In the genomic region with DNA sequence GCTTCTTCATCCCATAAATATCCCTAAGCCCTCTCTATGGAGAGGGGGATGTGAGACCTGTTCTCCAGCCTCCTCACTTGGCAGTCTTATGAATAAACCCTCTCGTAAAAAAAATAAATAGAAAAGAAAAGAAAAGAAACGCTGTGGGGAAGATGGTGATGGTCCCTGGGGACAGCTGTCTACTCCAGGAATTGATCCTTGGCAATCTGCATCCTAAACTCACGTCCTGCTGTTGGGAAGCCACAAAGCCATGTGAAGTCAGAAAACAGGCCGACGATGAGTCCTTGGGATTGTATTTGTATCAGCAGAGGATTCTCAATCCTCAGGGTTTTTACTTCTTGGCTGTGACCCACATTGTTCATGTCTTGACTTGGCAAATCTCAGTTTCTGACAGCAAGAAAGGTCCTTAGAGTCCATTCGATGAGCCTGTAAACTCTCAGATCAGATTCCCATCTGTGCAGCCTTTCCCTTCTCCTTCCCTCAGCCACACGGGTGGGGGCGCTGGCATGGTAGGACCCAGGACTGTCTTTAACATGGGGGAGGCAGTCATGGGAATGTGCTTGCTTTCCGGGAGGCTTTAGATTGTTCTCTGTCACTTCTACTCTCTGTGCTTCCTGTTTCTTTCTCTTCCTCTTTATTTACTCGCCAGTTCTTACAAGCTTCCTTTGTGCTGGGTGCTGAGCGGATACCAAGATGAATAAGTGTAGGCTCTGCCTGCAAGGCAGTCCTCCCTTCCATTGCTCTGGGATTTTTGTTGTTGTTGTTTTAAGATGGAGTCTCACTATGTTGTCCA, we compare ENCODE assay signal across 11 cellular contexts. TPM values are rescaled to one million over a fixed set of nuclear protein-coding genes. Genes with fewer than 3 reads are reported as not detected.
DNase-seq lines count a peak whose midpoint lies in the region; ATAC-seq, FAIRE-seq and TF ChIP-seq lines count a peak whose summit lies in the region.
"Had no signal": no experiment of that assay in that cellular context is flagged by ENCODE, and none has a peak within 500 bp of the region (broad histone marks: within the 10 kb centered on the region; RNA-seq: fewer than 3 reads in every experiment).

No MANE protein-coding gene starts in this region.

- H3K9me3 ChIP-seq in keratinocyte (ENCODE audit: control insufficient read depth, low read depth, low read length) = no peaks in the 10 kb centered on the region
- no peaks in the 10 kb centered on the region for H3K9me3 ChIP-seq in suprapubic skin

- H3K4me3 ChIP-seq in keratinocyte (ENCODE audit: control insufficient read depth in 2 of 3, extremely low read depth in 1 of 3, insufficient read depth in 2 of 3, low read depth in 1 of 3, low read length in 3 of 3) = no peak overlapping the region
- H3K4me3 ChIP-seq in suprapubic skin = no peak overlapping the region

- H3K4me1 ChIP-seq in keratinocyte (ENCODE audit: control insufficient read depth, extremely low read depth, insufficient read depth, low read length) (peaks cover 60% of the 10 kb centered on the region), suprapubic skin (peaks cover 50% of the 10 kb centered on the region)

- POLR2A ChIA-PET in WTC11 (lab: Charles Lee) = interaction anchor here (1.0 kb wide), 1 partner anchor 24 kb away, joined by 3 read pairs; no protein-coding TSS in a partner anchor

- H3K27ac Mint-ChIP-seq in WTC11 = peak overlapping the region; percentile 84

- CTCF ChIA-PET in WTC11 (lab: Charles Lee) = interaction anchor here (1.0 to 2.1 kb wide), 4 partner anchors 83 to 255 kb away, joined by 3 to 27 read pairs (median 12); no protein-coding TSS in a partner anchor

- WGBS in suprapubic skin = 30% methylated on average over 11 of the region's 11 CpGs

- ATAC-seq in WTC11 = no peak
- ATAC-seq: HCT116 had no signal

- TF ChIP-seq EP300 in suprapubic skin (IDR thresholded peaks at IDR 0.05) = no peak

- H3K9me3 Mint-ChIP-seq in WTC11 = no peaks in the 10 kb centered on the region

- no peaks in the 10 kb centered on the region for H3K9me1 ChIP-seq in keratinocyte (ENCODE audit: control insufficient read depth, extremely low read depth, insufficient read depth, low read length)

- peaks cover 16 to 30% of the 10 kb centered on the region in 2 experiments for H3K36me3 ChIP-seq in keratinocyte (ENCODE audit: control insufficient read depth in 2 of 2, extremely low read depth in 1 of 2, insufficient read depth in 2 of 2, low read length in 2 of 2)
- peaks cover 48% of the 10 kb centered on the region for H3K36me3 ChIP-seq in suprapubic skin

- H3K79me2 ChIP-seq in keratinocyte (ENCODE audit: control insufficient read depth, insufficient read depth, low read length) = no peaks in the 10 kb centered on the region

- dilution Hi-C loops in keratinocyte (cut with MboI; ENCODE audit: extremely low pct_ligation_motif_present, low sequenced_read_pairs) = no loop called here

- no peak overlapping the region for H3K4me3 Mint-ChIP-seq in WTC11

- H3K4me2 ChIP-seq in keratinocyte (ENCODE audit: control insufficient read depth, extremely low read depth, insufficient read depth, low read depth, low read length) = peak overlapping the region; percentile 45

- no peak for TF ChIP-seq CTCF in WTC11 (IDR thresholded peaks at IDR 0.05)
- TF ChIP-seq CTCF in keratinocyte (optimal IDR thresholded peaks at IDR 0.05 in 1 of 3, IDR thresholded peaks at IDR 0.05 in 1 of 3, conservative IDR thresholded peaks at IDR 0.05 in 1 of 3; ENCODE audit: extremely low read depth in 1 of 3, insufficient read depth in 2 of 3, low read length in 3 of 3) = peak in 1 of 3 experiments; percentile 32
- no peak for TF ChIP-seq CTCF in suprapubic skin (IDR thresholded peaks at IDR 0.05)

- no peaks in the 10 kb centered on the region for H3K27me3 Mint-ChIP-seq in WTC11 (ENCODE audit: low read depth)

- H4K20me1 ChIP-seq in keratinocyte (ENCODE audit: control insufficient read depth, extremely low read depth, insufficient read depth, low read length) = no peaks in the 10 kb centered on the region

- DNase-seq in NCI-H82 (lab: John Stamatoyannopoulos, UW) (peak; percentile 22), NCI-H82 treated with DMSO at 0.1 percent for 48 hours (lab: John Stamatoyannopoulos, UW; ENCODE audit: unreplicated experiment) (no peak), WTC11 (ENCODE audit: low spot score) (no peak), keratinocyte (ENCODE audit: low read depth, low spot score) (no peak), suprapubic skin (ENCODE audit: low spot score in 2 of 2) (no peak), NCI-H774 (lab: John Stamatoyannopoulos, UW) (no peak), epidermal melanocyte (ENCODE audit: insufficient read length, low spot score) (no peak), HT-29 (ENCODE audit: low spot score) (no peak)
- DNase-seq: NCI-H510A had no signal

- peaks cover 37% of the 10 kb centered on the region for H3K36me3 Mint-ChIP-seq in WTC11

- no peak overlapping the region for H2AFZ ChIP-seq in keratinocyte (ENCODE audit: control insufficient read depth, low read length)

- H3K27me3 ChIP-seq in keratinocyte (ENCODE audit: control insufficient read depth, extremely low read depth, insufficient read depth, low read length) (no peaks in the 10 kb centered on the region), suprapubic skin (no peaks in the 10 kb centered on the region)

- H3K27ac ChIP-seq in keratinocyte (ENCODE audit: control insufficient read depth, insufficient read depth, low read length) = peak overlapping the region; percentile 83
- H3K27ac ChIP-seq in suprapubic skin = peak overlapping the region; percentile 58
- H3K27ac ChIP-seq: 22Rv1 had no signal

- H3K4me1 Mint-ChIP-seq in WTC11 = peaks cover 33% of the 10 kb centered on the region

- FAIRE-seq in keratinocyte (lab: Jason Lieb, UNC) = peak; percentile 48

- no peak for TF ChIP-seq POLR2A in suprapubic skin (IDR thresholded peaks at IDR 0.05)

- peak overlapping the region; percentile 29 for H3K9ac ChIP-seq in keratinocyte (ENCODE audit: control insufficient read depth, extremely low read depth, insufficient read depth, low read length)

TF ChIP-seq in WTC11, 78 proteins besides CTCF, POLR2A, EP300 and RAD21 (continues in another document):
- TF ChIP-seq, protein P1, sequence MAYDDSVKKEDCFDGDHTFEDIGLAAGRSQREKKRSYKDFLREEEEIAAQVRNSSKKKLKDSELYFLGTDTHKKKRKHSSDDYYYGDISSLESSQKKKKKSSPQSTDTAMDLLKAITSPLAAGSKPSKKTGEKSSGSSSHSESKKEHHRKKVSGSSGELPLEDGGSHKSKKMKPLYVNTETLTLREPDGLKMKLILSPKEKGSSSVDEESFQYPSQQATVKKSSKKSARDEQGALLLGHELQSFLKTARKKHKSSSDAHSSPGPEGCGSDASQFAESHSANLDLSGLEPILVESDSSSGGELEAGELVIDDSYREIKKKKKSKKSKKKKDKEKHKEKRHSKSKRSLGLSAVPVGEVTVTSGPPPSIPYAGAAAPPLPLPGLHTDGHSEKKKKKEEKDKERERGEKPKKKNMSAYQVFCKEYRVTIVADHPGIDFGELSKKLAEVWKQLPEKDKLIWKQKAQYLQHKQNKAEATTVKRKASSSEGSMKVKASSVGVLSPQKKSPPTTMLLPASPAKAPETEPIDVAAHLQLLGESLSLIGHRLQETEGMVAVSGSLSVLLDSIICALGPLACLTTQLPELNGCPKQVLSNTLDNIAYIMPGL (CRISPR knock-in tag; IDR thresholded peaks at IDR 0.05) = no peak
- TF ChIP-seq, protein P2, sequence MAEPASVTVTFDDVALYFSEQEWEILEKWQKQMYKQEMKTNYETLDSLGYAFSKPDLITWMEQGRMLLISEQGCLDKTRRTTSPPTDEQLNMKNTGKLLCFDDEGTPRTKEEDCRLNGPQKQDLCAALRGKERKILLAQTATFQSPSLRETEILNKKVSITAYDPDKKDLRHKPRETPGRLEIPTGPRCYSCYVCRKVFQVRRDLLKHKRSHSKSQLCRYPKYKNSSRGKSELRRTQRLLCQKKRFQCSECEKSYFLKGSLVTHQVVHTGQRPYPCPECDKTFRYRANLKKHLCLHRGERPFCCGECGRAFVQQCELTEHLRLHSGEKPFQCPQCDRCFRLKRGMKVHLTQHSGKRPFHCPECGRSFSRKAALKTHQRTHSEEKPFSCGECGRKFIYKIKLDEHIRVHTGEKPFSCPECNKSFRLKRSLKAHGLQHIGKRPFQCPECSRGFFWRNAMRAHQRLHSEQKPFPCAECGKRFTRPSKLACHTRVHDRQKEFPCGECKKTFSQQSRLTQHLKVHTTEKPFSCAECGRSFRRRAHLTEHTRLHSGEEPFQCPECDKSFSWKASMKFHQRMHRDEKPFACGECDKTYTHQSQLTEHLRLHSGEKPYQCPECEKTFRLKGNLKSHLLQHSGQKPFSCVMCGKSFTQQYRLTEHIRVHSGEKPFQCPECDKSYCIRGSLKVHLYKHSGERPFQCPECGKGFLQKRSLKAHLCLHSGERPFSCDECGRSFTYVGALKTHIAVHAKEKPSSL (CRISPR knock-in tag; conservative IDR thresholded peaks at IDR 0.05) = no peak

RNA-seq across cellular contexts. Expression of a gene that starts 24.9 kb away (rescaled TPM):
- total RNA-seq in WTC11 (2021) (16.8 to 19.4 TPM (median 18.5 TPM) in 3 replicates), suprapubic skin (10 to 100 TPM; 34.8 to 65.6 (median 42.9) TPM)
- 22.8 to 27.6 TPM (median 25.1 TPM) in 3 replicates for polyA plus RNA-seq in keratinocyte
- 18.5 TPM for polyA plus RNA-seq in keratinocyte (2011; ENCODE audit: low read depth)
- polyA plus RNA-seq in keratinocyte (2011; cell fraction: cytosol; rRNA removed) = 20.8 and 27.7 TPM in 2 replicates
- 40.1 and 42.0 TPM in 2 replicates for polyA plus RNA-seq in keratinocyte (2011; cell fraction: nucleus; rRNA removed)
- 14.3 and 18.3 TPM in 2 replicates for polyA plus RNA-seq in keratinocyte (2012; ENCODE audit: low replicate concordance)
- polyA minus RNA-seq in keratinocyte = 41.5 to 54.0 TPM (median 50.8 TPM) in 3 replicates
- 45.1 TPM for polyA minus RNA-seq in keratinocyte (2011; cell fraction: cytosol; rRNA and poly(A)+ RNA removed)
- polyA minus RNA-seq in keratinocyte (2011; cell fraction: nucleus; rRNA and poly(A)+ RNA removed) = 35.2 and 63.4 TPM in 2 replicates
- 5.2 and 6.6 TPM in 2 replicates for total RNA-seq in HT-29 (2014; rRNA removed; shearing (Covaris generic))

RNA-seq across cellular contexts. Expression of a gene that starts 48.6 kb away (rescaled TPM):
- total RNA-seq in WTC11 (2021) = 4.7 to 5.6 TPM (median 5.1 TPM) in 3 replicates
- 15.5 to 29.8 TPM (median 19.3 TPM) in 3 replicates for polyA plus RNA-seq in keratinocyte
- polyA plus RNA-seq in keratinocyte (2011; ENCODE audit: low read depth) = 16.4 TPM
- polyA plus RNA-seq in keratinocyte (2011; cell fraction: cytosol; rRNA removed) = 9.0 and 19.3 TPM in 2 replicates
- polyA plus RNA-seq in keratinocyte (2011; cell fraction: nucleus; rRNA removed) = 34.1 and 42.4 TPM in 2 replicates
- 7.2 and 13.6 TPM in 2 replicates for polyA plus RNA-seq in keratinocyte (2012; ENCODE audit: low replicate concordance)
- 3.6 to 14.0 TPM (median 10.9 TPM) in 3 replicates for polyA minus RNA-seq in keratinocyte
- 8.4 TPM for polyA minus RNA-seq in keratinocyte (2011; cell fraction: cytosol; rRNA and poly(A)+ RNA removed)
- polyA minus RNA-seq in keratinocyte (2011; cell fraction: nucleus; rRNA and poly(A)+ RNA removed) = 17.3 and 28.6 TPM in 2 replicates
- 1 to 10 TPM; 2.4 to 5.0 (median 3.3) TPM for total RNA-seq in suprapubic skin
- total RNA-seq in HT-29 (2014; rRNA removed; shearing (Covaris generic)) = 3.3 and 4.8 TPM in 2 replicates
